Comparison of ENCODE assay signal across 24 cellular contexts in the genomic region with DNA sequence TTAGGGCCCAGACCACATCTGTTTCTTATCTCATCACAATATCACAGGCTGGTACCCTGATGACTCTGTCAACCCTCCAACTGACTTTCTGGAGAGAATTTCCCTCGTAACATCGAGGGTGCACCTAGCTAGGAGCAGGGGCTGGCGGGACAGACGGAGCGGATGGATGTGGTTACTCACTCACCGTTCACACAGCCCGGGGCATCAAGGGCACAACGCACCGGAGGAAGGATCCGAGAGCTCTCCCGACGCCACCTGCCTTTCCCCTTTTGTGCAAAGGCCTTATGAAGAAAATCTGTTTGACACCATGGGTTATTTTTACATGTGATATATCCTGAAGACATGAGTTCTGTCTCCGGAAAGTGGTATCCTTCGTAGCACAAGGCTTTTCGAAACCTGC. TPM values are rescaled to one million over a fixed set of nuclear protein-coding genes. Genes with fewer than 3 reads are reported as not detected.
A peak's percentile ranks its signal among the peaks of the same experiment; 100 is the strongest.
DNase-seq lines count a peak whose midpoint lies in the region; ATAC-seq and TF ChIP-seq lines count a peak whose summit lies in the region.
"Had no signal": no experiment of that assay in that cellular context is flagged by ENCODE, and none has a peak within 500 bp of the region (broad histone marks: within the 10 kb centered on the region; RNA-seq: fewer than 3 reads in every experiment).

No MANE protein-coding gene starts in this region.

- H2BK5ac ChIP-seq in neuronal stem cell (ENCODE audit: low read length): peak overlapping the region; percentile 20

- H2BK15ac ChIP-seq in neuronal stem cell (ENCODE audit: low read length): no peak overlapping the region

- H4K91ac ChIP-seq in neuronal stem cell (ENCODE audit: low read depth, low read length, poor library complexity): no peak overlapping the region

- H3K18ac ChIP-seq in neuronal stem cell (ENCODE audit: low read length): no peak overlapping the region

- H3K27me3 Mint-ChIP-seq in CD4-positive, CD25-positive, alpha-beta regulatory T cell: no peaks in the 10 kb centered on the region
- H3K27me3 Mint-ChIP-seq in HFFc6 (ENCODE audit: insufficient read depth): no peaks in the 10 kb centered on the region
- no peaks in the 10 kb centered on the region for H3K27me3 Mint-ChIP-seq in activated naive CD8-positive, alpha-beta T cell treated with anti-CD3 and anti-CD28 coated beads, Interleukin-2, amount 50 U/mL, for 24 hours
- H3K27me3 Mint-ChIP-seq: activated CD4-positive, alpha-beta T cell treated with anti-CD3 and anti-CD28 coated beads, Interleukin-2, amount 10 ng/mL, durations not matched to agents 24 days and 14 days had no signal

- no peak for DNase-seq in CD4-positive, CD25-positive, alpha-beta regulatory T cell
- DNase-seq in HFFc6 (no peak), neuronal stem cell (ENCODE audit: low spot score) (no peak), NCI-H2196 treated with DMSO at 0.1 percent for 48 hours (lab: John Stamatoyannopoulos, UW; ENCODE audit: unreplicated experiment) (no peak), HPDE6-E6E7 (ENCODE audit: extremely low spot score) (no peak), left cardiac atrium (no peak)
- DNase-seq in activated naive CD8-positive, alpha-beta T cell treated with anti-CD3 and anti-CD28 coated beads, Interleukin-2, amount 50 U/mL, for 24 hours: no peak
- DNase-seq: activated CD4-positive, alpha-beta T cell treated with anti-CD3 and anti-CD28 coated beads, Interleukin-2, amount 10 ng/mL, durations not matched to agents 24 days and 14 days; activated naive CD4-positive, alpha-beta T cell treated with anti-CD3 and anti-CD28 coated beads for 36 hours; activated T-cell treated with anti-CD3 and anti-CD28 coated beads for 4 hours; Caco-2; cerebellar nuclear complex; erythroblast; foreskin keratinocyte; left ventricle myocardium inferior; midbrain; NCI-H146; NCI-H510A treated with DMSO at 0.1 percent for 48 hours; SJCRH30; stimulated activated CD4-positive, alpha-beta T cell treated with anti-CD3 and anti-CD28 coated beads, Interleukin-1b, Interleukin-23, amount 100 ng/mL, for 48 hours; stimulated activated naive CD4-positive, alpha-beta T cell; thyroid gland had no signal

- H3K14ac ChIP-seq in neuronal stem cell (ENCODE audit: low read length): no peak overlapping the region

- H3K4me2 ChIP-seq in neuronal stem cell (ENCODE audit: insufficient read depth, low read length, poor library complexity, severe bottlenecking): no peak overlapping the region

- peaks cover 29% of the 10 kb centered on the region for H3K36me3 Mint-ChIP-seq in CD4-positive, CD25-positive, alpha-beta regulatory T cell
- peaks cover 34% of the 10 kb centered on the region for H3K36me3 Mint-ChIP-seq in HFFc6 (ENCODE audit: low read depth)
- H3K36me3 Mint-ChIP-seq in activated naive CD8-positive, alpha-beta T cell treated with anti-CD3 and anti-CD28 coated beads, Interleukin-2, amount 50 U/mL, for 24 hours (ENCODE audit: low read depth): peaks cover 42% of the 10 kb centered on the region

- peak overlapping the region in 2 of 3 donors; percentile 21 to 43 for H3K27ac Mint-ChIP-seq in CD4-positive, CD25-positive, alpha-beta regulatory T cell
- peak overlapping the region; percentile 42; the same call in 1 of the 2 replicates for H3K27ac Mint-ChIP-seq in HFFc6
- H3K27ac Mint-ChIP-seq in activated naive CD8-positive, alpha-beta T cell treated with anti-CD3 and anti-CD28 coated beads, Interleukin-2, amount 50 U/mL, for 24 hours: peak overlapping the region; percentile 39
- H3K27ac Mint-ChIP-seq: activated naive CD4-positive, alpha-beta T cell treated with anti-CD3 and anti-CD28 coated beads for 36 hours; T-helper 1 cell treated with Interleukin-12 subunit alpha and Interleukin-12 subunit beta and Interleukin-4 antibody, amounts not matched to agents 30 μg/mL and 1 μg/mL, for 36 hours had no signal

- H3K9ac ChIP-seq in neuronal stem cell (ENCODE audit: low read depth, low read length, poor library complexity): no peak overlapping the region

- no peak for TF ChIP-seq CTCF in HFFc6 (IDR thresholded peaks at IDR 0.05)

- H3K4ac ChIP-seq in neuronal stem cell (ENCODE audit: low read length): no peak overlapping the region

- peaks cover 3 to 18% (median 8%) of the 10 kb centered on the region in 4 donors for H3K4me1 Mint-ChIP-seq in CD4-positive, CD25-positive, alpha-beta regulatory T cell
- peaks cover 35% of the 10 kb centered on the region for H3K4me1 Mint-ChIP-seq in HFFc6 (ENCODE audit: low read depth)
- peaks cover 55% of the 10 kb centered on the region for H3K4me1 Mint-ChIP-seq in activated naive CD8-positive, alpha-beta T cell treated with anti-CD3 and anti-CD28 coated beads, Interleukin-2, amount 50 U/mL, for 24 hours

- H2BK12ac ChIP-seq in neuronal stem cell (ENCODE audit: low read length): no peak overlapping the region

- no peaks in the 10 kb centered on the region for H3K27me3 ChIP-seq in CD4-positive, CD25-positive, alpha-beta regulatory T cell (ENCODE audit: control insufficient read depth, insufficient read depth, low read length)
- H3K27me3 ChIP-seq in neuronal stem cell (ENCODE audit: control insufficient read depth in 3 of 3, insufficient read depth in 3 of 3, low read depth in 1 of 3, low read length in 3 of 3): no peaks in the 10 kb centered on the region
- H3K27me3 ChIP-seq: foreskin keratinocyte, SJCRH30, thyroid gland had no signal

- H3K79me1 ChIP-seq in neuronal stem cell (ENCODE audit: low read depth, low read length): no peaks in the 10 kb centered on the region

- H2AFZ ChIP-seq in neuronal stem cell (ENCODE audit: low read length): no peak overlapping the region

- no peaks in the 10 kb centered on the region for H3K9me3 Mint-ChIP-seq in CD4-positive, CD25-positive, alpha-beta regulatory T cell
- H3K9me3 Mint-ChIP-seq in HFFc6: no peaks in the 10 kb centered on the region
- H3K9me3 Mint-ChIP-seq in activated naive CD8-positive, alpha-beta T cell treated with anti-CD3 and anti-CD28 coated beads, Interleukin-2, amount 50 U/mL, for 24 hours: no peaks in the 10 kb centered on the region
- H3K9me3 Mint-ChIP-seq: activated CD4-positive, alpha-beta T cell treated with anti-CD3 and anti-CD28 coated beads, Interleukin-2, amount 10 ng/mL, durations not matched to agents 24 days and 14 days; activated naive CD4-positive, alpha-beta T cell treated with anti-CD3 and anti-CD28 coated beads for 36 hours; T-helper 1 cell treated with Interleukin-12 subunit alpha and Interleukin-12 subunit beta and Interleukin-4 antibody, amounts not matched to agents 30 μg/mL and 1 μg/mL, for 36 hours had no signal

- no peak overlapping the region for H2AK5ac ChIP-seq in neuronal stem cell (ENCODE audit: low read depth, low read length)

- H3K27ac ChIP-seq in CD4-positive, CD25-positive, alpha-beta regulatory T cell (ENCODE audit: insufficient read depth, low read length, poor library complexity, severe bottlenecking): no peak overlapping the region
- H3K27ac ChIP-seq in neuronal stem cell (replicated peaks; ENCODE audit: low read length): no peak overlapping the region
- H3K27ac ChIP-seq: foreskin keratinocyte, left ventricle myocardium inferior, prostate gland, SJCRH30, thyroid gland had no signal

- no peaks in the 10 kb centered on the region for H3K4me1 ChIP-seq in CD4-positive, CD25-positive, alpha-beta regulatory T cell (ENCODE audit: control insufficient read depth, insufficient read depth, low read length, poor library complexity, severe bottlenecking)
- peaks cover 0 to 11% of the 10 kb centered on the region in 2 donors for H3K4me1 ChIP-seq in neuronal stem cell (ENCODE audit: control insufficient read depth in 2 of 2, insufficient read depth in 1 of 2, low read depth in 1 of 2, low read length in 2 of 2)
- H3K4me1 ChIP-seq: Caco-2, foreskin keratinocyte, prostate gland, thyroid gland had no signal

- H2BK120ac ChIP-seq in neuronal stem cell (ENCODE audit: low read depth, low read length): no peak overlapping the region

- no peak overlapping the region for H3K4me3 ChIP-seq in CD4-positive, CD25-positive, alpha-beta regulatory T cell (ENCODE audit: low read depth, low read length)
- no peak overlapping the region for H3K4me3 ChIP-seq in neuronal stem cell (ENCODE audit: low read length in 2 of 2)
- H3K4me3 ChIP-seq: left ventricle myocardium inferior, prostate gland, SJCRH30, thyroid gland had no signal

- no peak for ATAC-seq in CD4-positive, CD25-positive, alpha-beta regulatory T cell (ENCODE audit: low read depth in 2 of 2)
- ATAC-seq in activated naive CD8-positive, alpha-beta T cell treated with anti-CD3 and anti-CD28 coated beads, Interleukin-2, amount 50 U/mL, for 24 hours: no peak
- no peak for ATAC-seq in left cardiac atrium

- no peaks in the 10 kb centered on the region for H3K9me3 ChIP-seq in CD4-positive, CD25-positive, alpha-beta regulatory T cell (ENCODE audit: control insufficient read depth in 2 of 2, low read length in 2 of 2)
- H3K9me3 ChIP-seq in neuronal stem cell (replicated peaks in 1 of 2; ENCODE audit: control insufficient read depth in 2 of 2, insufficient read depth in 1 of 2, low read depth in 1 of 2, low read length in 2 of 2): no peaks in the 10 kb centered on the region
- H3K9me3 ChIP-seq: Caco-2, left ventricle myocardium inferior, prostate gland, SJCRH30, thyroid gland had no signal

- no peak overlapping the region for H3K4me3 Mint-ChIP-seq in CD4-positive, CD25-positive, alpha-beta regulatory T cell
- no peak overlapping the region for H3K4me3 Mint-ChIP-seq in HFFc6
- H3K4me3 Mint-ChIP-seq in activated naive CD8-positive, alpha-beta T cell treated with anti-CD3 and anti-CD28 coated beads, Interleukin-2, amount 50 U/mL, for 24 hours: no peak overlapping the region
- H3K4me3 Mint-ChIP-seq: activated CD4-positive, alpha-beta T cell treated with anti-CD3 and anti-CD28 coated beads, Interleukin-2, amount 10 ng/mL, durations not matched to agents 24 days and 14 days; activated naive CD4-positive, alpha-beta T cell treated with anti-CD3 and anti-CD28 coated beads for 36 hours; T-helper 1 cell treated with Interleukin-12 subunit alpha and Interleukin-12 subunit beta and Interleukin-4 antibody, amounts not matched to agents 30 μg/mL and 1 μg/mL, for 36 hours had no signal

- intact Hi-C loops in left cardiac atrium (cut with DNase I): no loop called here

- no peak overlapping the region for H3K23ac ChIP-seq in neuronal stem cell (ENCODE audit: low read depth, low read length, poor library complexity)

- H4K8ac ChIP-seq in neuronal stem cell (ENCODE audit: low read depth, low read length): no peak overlapping the region

- WGBS in neuronal stem cell (ENCODE audit: extremely low coverage in 2 of 2, insufficient read length in 2 of 2, insufficient replicate concordance in 1 of 2), 2 donors: no CpG with 5 or more reads among the region's 15 CpGs

- H3K36me3 ChIP-seq in CD4-positive, CD25-positive, alpha-beta regulatory T cell (ENCODE audit: control insufficient read depth, insufficient read depth, low read length): peaks cover 38% of the 10 kb centered on the region
- peaks cover 18 to 72% of the 10 kb centered on the region in 2 donors for H3K36me3 ChIP-seq in neuronal stem cell (replicated peaks in 1 of 2; ENCODE audit: control insufficient read depth in 2 of 2, insufficient read depth in 2 of 2, low read length in 2 of 2)
- H3K36me3 ChIP-seq: SJCRH30 had no signal

RNA-seq across cellular contexts. Expression of gene SLC15A4, which starts 31.4 kb away (rescaled TPM):
- 12.4 TPM for total RNA-seq in CD4-positive, CD25-positive, alpha-beta regulatory T cell
- polyA plus RNA-seq in CD4-positive, CD25-positive, alpha-beta regulatory T cell: 1 to 10 TPM; 1.7 to 6.0 (median 2.5) TPM
- 10 to 100 TPM; 20.2 to 26.4 (median 23.1) TPM for total RNA-seq in HFFc6 (2021; fragmentation: NEBNext Ultra II Directional; extraction: Animal tissue kit (Norgen Biotek cat#: 25700))
- 9.6 TPM for polyA plus RNA-seq in neuronal stem cell (2013, experiment 1 of 2)
- 9.9 TPM for polyA plus RNA-seq in neuronal stem cell (2013, experiment 2 of 2)
- total RNA-seq in left cardiac atrium: 10 to 100 TPM; 15.6 to 16.2 TPM
